In the genomic region with DNA sequence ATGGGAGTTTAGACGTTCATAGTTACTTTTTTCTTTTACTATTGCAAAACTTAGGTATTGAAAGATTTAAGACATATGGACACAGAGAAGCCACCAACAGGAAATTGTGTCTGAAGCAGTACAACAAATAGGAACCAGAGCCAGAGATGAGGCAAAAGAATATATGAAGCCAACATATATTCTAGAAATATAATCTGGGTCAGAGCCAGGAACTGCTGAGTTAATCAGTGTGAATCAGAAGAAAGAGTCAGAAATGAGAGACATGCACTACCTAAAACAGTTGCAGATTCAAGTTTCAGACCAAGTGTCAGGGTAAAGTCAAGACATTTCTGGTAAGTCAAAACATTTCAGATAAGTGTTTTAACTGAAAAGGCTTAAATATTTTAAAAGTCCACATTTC, we compare ENCODE assay signal across 16 cellular contexts.
DNase-seq lines count a peak whose midpoint lies in the region; ATAC-seq and TF ChIP-seq lines count a peak whose summit lies in the region.
"Had no signal": no experiment of that assay in that cellular context is flagged by ENCODE, and none has a peak within 500 bp of the region (broad histone marks: within the 10 kb centered on the region; RNA-seq: fewer than 3 reads in every experiment).

No MANE protein-coding gene starts in this region.

- no CpG with 5 or more reads among the region's 1 CpG for WGBS in H9 (ENCODE audit: extremely low coverage, insufficient read length, low lambda C conversion rate)

- H3K4me3 Mint-ChIP-seq in H9: no peak overlapping the region
- H3K4me3 Mint-ChIP-seq: naive B cell; stimulated activated naive CD8-positive, alpha-beta T cell treated with anti-CD3 and anti-CD28 coated beads, Interleukin-15, Interleukin-2, amounts not matched to agents 100 ng/mL and 50 ng/mL, for 24 hours had no signal

- H3K4me1 ChIP-seq in PC-3 (ENCODE audit: insufficient read depth, low read length): peaks cover 55% of the 10 kb centered on the region
- H3K4me1 ChIP-seq in H9 (ENCODE audit: insufficient read depth, low read length): peaks cover 13% of the 10 kb centered on the region
- H3K4me1 ChIP-seq: adrenal gland, HAP-1, right lobe of liver had no signal

- H2BK12ac ChIP-seq in H9 (ENCODE audit: insufficient read length, low read depth, low read length): no peak overlapping the region

- no peak overlapping the region for H3K4ac ChIP-seq in H9 (ENCODE audit: low read depth, low read length)

- H3K27ac Mint-ChIP-seq in H9: peak overlapping the region in 1 of 3 experiments; percentile 75; a peak in 2 of 7 replicates
- H3K27ac Mint-ChIP-seq: naive B cell; stimulated activated naive CD8-positive, alpha-beta T cell treated with anti-CD3 and anti-CD28 coated beads, Interleukin-15, Interleukin-2, amounts not matched to agents 100 ng/mL and 50 ng/mL, for 24 hours had no signal

- no peak overlapping the region for H3K23ac ChIP-seq in H9 (ENCODE audit: insufficient read length, low read depth, low read length)

- POLR2A ChIA-PET in PC-3 (lab: Charles Lee; ENCODE audit: unreplicated experiment): no interaction called here

- H4K5ac ChIP-seq in H9 (ENCODE audit: insufficient read length, low read depth, low read length): no peak overlapping the region

- H2BK15ac ChIP-seq in H9 (ENCODE audit: low read depth, low read length): no peak overlapping the region

- H3K56ac ChIP-seq in H9 (ENCODE audit: insufficient read length, low read depth, low read length): no peak overlapping the region

- no peak overlapping the region for H4K91ac ChIP-seq in H9 (ENCODE audit: insufficient read length, low read depth, low read length)

- H3F3A ChIP-seq in PC-3 (ENCODE audit: low read length, unreplicated experiment): no peaks in the 10 kb centered on the region

- peak overlapping the region; percentile 76 for H3K4me2 ChIP-seq in PC-3 (ENCODE audit: low read length)
- no peak overlapping the region for H3K4me2 ChIP-seq in H9 (ENCODE audit: insufficient read depth, insufficient read length, low read length)
- H3K4me2 ChIP-seq: PC-9 had no signal

- intact Hi-C loops in PC-3 (cut with micrococcal nuclease): loop anchor here (10.0 kb wide), 1 partner anchor 180 kb away; no protein-coding TSS in a partner anchor

- peaks cover 2 to 4% of the 10 kb centered on the region in 2 experiments; a peak in 2 of 5 replicates for H3K9me3 Mint-ChIP-seq in H9

- H3K27me3 Mint-ChIP-seq in H9 (ENCODE audit: low read depth): no peaks in the 10 kb centered on the region
- H3K27me3 Mint-ChIP-seq: naive B cell; stimulated activated naive CD8-positive, alpha-beta T cell treated with anti-CD3 and anti-CD28 coated beads, Interleukin-15, Interleukin-2, amounts not matched to agents 100 ng/mL and 50 ng/mL, for 24 hours had no signal

- no peaks in the 10 kb centered on the region for H3K36me3 ChIP-seq in PC-3 (ENCODE audit: low read depth, low read length)
- H3K36me3 ChIP-seq: adrenal gland, BE2C, HAP-1, right lobe of liver had no signal

- no TSS peak for BruUV-seq in PC-3 (replicated peaks; lab: Mats Ljungman, UMichigan)

- H3K79me1 ChIP-seq in H9 (ENCODE audit: insufficient read depth, low read depth, low read length, poor library complexity, severe bottlenecking): no peaks in the 10 kb centered on the region

- H2AK5ac ChIP-seq in H9 (ENCODE audit: insufficient read length, low read length): no peak overlapping the region

- no peaks in the 10 kb centered on the region for H3K79me2 ChIP-seq in PC-3 (ENCODE audit: low read length)
- H3K79me2 ChIP-seq in H9 (ENCODE audit: insufficient read depth, low read length): no peaks in the 10 kb centered on the region

- H2BK120ac ChIP-seq in H9 (ENCODE audit: low read depth, low read length, poor library complexity, severe bottlenecking): no peak overlapping the region

- no peaks in the 10 kb centered on the region for H3K9me2 ChIP-seq in PC-3 (replicated peaks; ENCODE audit: low read length)

- H2BK20ac ChIP-seq in H9 (ENCODE audit: low read depth, low read length, poor library complexity, severe bottlenecking): no peak overlapping the region

- no peak for TF ChIP-seq CTCF in PC-3 (conservative IDR thresholded peaks at IDR 0.05; ENCODE audit: low read depth, low read length)
- TF ChIP-seq CTCF in fibroblast of mammary gland (conservative IDR thresholded peaks at IDR 0.05; ENCODE audit: control insufficient read depth, insufficient read depth, low read depth, low read length): no peak
- no peak for TF ChIP-seq CTCF in H9 (conservative IDR thresholded peaks at IDR 0.05)

- peak; percentile 45 for ATAC-seq in GM21423 (IDR thresholded peaks at IDR 0.05; ENCODE audit: unreplicated experiment)
- peak; percentile 16 for ATAC-seq in PC-3
- no peak for ATAC-seq in GM19351 (IDR thresholded peaks at IDR 0.05; ENCODE audit: unreplicated experiment)
- ATAC-seq: right lobe of liver had no signal

- H2AFZ ChIP-seq in PC-3 (ENCODE audit: low read length): peak overlapping the region; percentile 67
- H2AFZ ChIP-seq in H9 (ENCODE audit: low read length): no peak overlapping the region
- H2AFZ ChIP-seq: PC-9 had no signal

- peaks cover 0 to 11% (median 9%) of the 10 kb centered on the region in 3 experiments; a peak in 5 of 7 replicates for H3K36me3 Mint-ChIP-seq in H9 (ENCODE audit: insufficient read depth in 1 of 3, low read depth in 3 of 3)
- H3K36me3 Mint-ChIP-seq: naive B cell had no signal

- CTCF ChIA-PET in PC-3 (lab: Charles Lee): no interaction called here

- H3K9me3 ChIP-seq in PC-3 (ENCODE audit: low read length) (no peaks in the 10 kb centered on the region), H9 (ENCODE audit: control insufficient read depth, low read depth, low read length) (no peaks in the 10 kb centered on the region)
- H3K9me3 ChIP-seq: adrenal gland, BE2C, HAP-1, right lobe of liver had no signal

- H3K23me2 ChIP-seq in H9 (ENCODE audit: insufficient read length, low read depth, low read length, poor library complexity, severe bottlenecking): no peaks in the 10 kb centered on the region

- H3K9ac ChIP-seq in PC-3 (ENCODE audit: low read length) (0 out of 2 replicates have a peak overlapping the region, but pooled peaks have one; percentile 32), H9 (ENCODE audit: extremely low read depth, insufficient read length, low read length) (no peak overlapping the region)

- H3K4me1 Mint-ChIP-seq in H9: peaks cover 47 to 50% of the 10 kb centered on the region in 2 experiments
- H3K4me1 Mint-ChIP-seq: naive B cell had no signal

- DNase-seq in DMS 273 (lab: John Stamatoyannopoulos, UW; ENCODE audit: unreplicated experiment) (peak; percentile 24), PC-3 (peak; percentile 77), fibroblast of mammary gland (ENCODE audit: low read depth) (peak; percentile 76), DMS153 treated with DMSO at 0.1 percent for 48 hours (lab: John Stamatoyannopoulos, UW; ENCODE audit: unreplicated experiment) (no peak), H9 (no peak)
- DNase-seq in stimulated activated CD4-positive, alpha-beta T cell treated with anti-CD3 and anti-CD28 coated beads, Interleukin-4, amount 100 ng/mL, for 4 hours: no peak
- DNase-seq: activated CD4-positive, alpha-beta T cell treated with anti-CD3 and anti-CD28 coated beads for 4 hours; adrenal gland; BE2C; naive B cell; PC-9; right lobe of liver had no signal

- H3K27ac ChIP-seq in PC-3 (ENCODE audit: low read length) (peak overlapping the region; percentile 87), H9 (ENCODE audit: insufficient read length, low read depth, low read length) (no peak overlapping the region)
- H3K27ac ChIP-seq: adrenal gland, PC-9, right lobe of liver had no signal

- no peak overlapping the region for H2BK5ac ChIP-seq in H9 (ENCODE audit: insufficient read length, low read length)

- peak overlapping the region; percentile 34; the same call in 1 of the 2 replicates for H3K4me3 ChIP-seq in PC-3 (ENCODE audit: low read length)
- no peak overlapping the region for H3K4me3 ChIP-seq in fibroblast of mammary gland (ENCODE audit: control insufficient read depth, low read depth, low read length)
- H3K4me3 ChIP-seq: adrenal gland, HAP-1, PC-9, right lobe of liver had no signal

- no peak overlapping the region for H3K14ac ChIP-seq in H9 (ENCODE audit: insufficient read depth, low read length)

- no peak overlapping the region for H3K18ac ChIP-seq in H9 (ENCODE audit: insufficient read length, low read depth, low read length)

- H3T11ph ChIP-seq in H9 (ENCODE audit: low read length): no peak overlapping the region

- H3K27me3 ChIP-seq in PC-3 (ENCODE audit: low read length) (no peaks in the 10 kb centered on the region), H9 (ENCODE audit: insufficient read depth, low read length) (no peaks in the 10 kb centered on the region)
- H3K27me3 ChIP-seq: adrenal gland, BE2C, right lobe of liver had no signal

- H4K8ac ChIP-seq in H9 (replicated peaks; ENCODE audit: insufficient read length, low read depth, low read length): no peak overlapping the region

- H4K20me1 ChIP-seq in PC-3 (ENCODE audit: low read length) (no peaks in the 10 kb centered on the region), H9 (ENCODE audit: control insufficient read depth, insufficient read depth, insufficient read length) (no peaks in the 10 kb centered on the region)

Comparison
In these comparisons a context has a peak if more than half of its experiments do, and no peak if none do; other contexts are left out.
1. DNase-seq: peak in DMS 273 (single experiment), PC-3 (single experiment) and fibroblast of mammary gland (single experiment); none in DMS153 treated with DMSO at 0.1 percent for 48 hours (single experiment), H9 (single experiment) and stimulated activated CD4-positive, alpha-beta T cell treated with anti-CD3 and anti-CD28 coated beads, Interleukin-4, amount 100 ng/mL, for 4 hours (0 of 2).